ENCODE assay signal across 8 cellular contexts in genomic region chr1:53837924-53838653, GRCh38. TPM values are rescaled to one million over a fixed set of nuclear protein-coding genes. Genes with fewer than 3 reads are reported as not detected.
DNase-seq lines count a peak whose midpoint lies in the region; ATAC-seq, FAIRE-seq and TF ChIP-seq lines count a peak whose summit lies in the region.

Gene NDC1, minus strand, starts transcription at chr1:53838296. Its CDS starts 35 bp downstream, at chr1:53838261.

- intact Hi-C loops in Right ventricle myocardium inferior (cut with DNase I) = loop anchor here (5.0 kb wide), 1 partner anchor 109 kb away; the partner anchor contains the start of genes IFT25 and LRRC42
- intact Hi-C loops in pancreas (cut with DNase I) = no loop called here

- H3K36me3 Mint-ChIP-seq in activated naive CD8-positive, alpha-beta T cell treated with anti-CD3 and anti-CD28 coated beads, Interleukin-2, amount 50 U/mL, for 24 hours (ENCODE audit: low read depth) = peaks cover 14% of the 10 kb centered on the region

- TF ChIP-seq POLR2A in tibial nerve (IDR thresholded peaks at IDR 0.05) = peak in 1 of 2 donors; percentile 18

- ATAC-seq in HG02763 (IDR thresholded peaks at IDR 0.05; ENCODE audit: unreplicated experiment) (peak; percentile 90), Right ventricle myocardium inferior (peak; percentile 98), pancreas (peak; percentile 97 to 99 (median 97))
- ATAC-seq in activated naive CD8-positive, alpha-beta T cell treated with anti-CD3 and anti-CD28 coated beads, Interleukin-2, amount 50 U/mL, for 24 hours = peak; percentile 94

- H3K9me3 ChIP-seq in pancreas (no peaks in the 10 kb centered on the region), tibial nerve (peaks cover 0 to 11% (median 4%) of the 10 kb centered on the region in 4 donors)

- H3K4me3 ChIP-seq in GM12865 (ENCODE audit: low read depth, low read length) (peak within 1 kb of the TSS; percentile 94), pancreas (peak within 1 kb of the TSS; percentile 60 to 85 (median 78)), tibial nerve (peak within 1 kb of the TSS; percentile 76 to 89 (median 87))

- peak; percentile 84 for FAIRE-seq in pancreas (lab: Jason Lieb, UNC)

- H3K36me3 ChIP-seq in pancreas (no peaks in the 10 kb centered on the region), tibial nerve (no peaks in the 10 kb centered on the region)

- peak within 1 kb of the TSS; percentile 100 for H3K4me3 Mint-ChIP-seq in activated naive CD8-positive, alpha-beta T cell treated with anti-CD3 and anti-CD28 coated beads, Interleukin-2, amount 50 U/mL, for 24 hours

- peak within 1 kb of the TSS; percentile 89 to 98 (median 91) for H3K27ac ChIP-seq in pancreas
- H3K27ac ChIP-seq in tibial nerve = peak within 1 kb of the TSS; percentile 93 to 96 (median 95)

- TF ChIP-seq EP300 in tibial nerve (IDR thresholded peaks at IDR 0.05) = peak; percentile 84 to 93

- DNase-seq in GM12865 (ENCODE audit: low read depth) (peak; percentile 97), NCI-H1417 treated with DMSO at 0.1 percent for 48 hours (lab: John Stamatoyannopoulos, UW) (peak; percentile 92), SW480 (ENCODE audit: low spot score) (peak; percentile 98), Right ventricle myocardium inferior (ENCODE audit: missing footprints) (peak; percentile 94), pancreas (peak; percentile 82 to 93 (median 89)), tibial nerve (ENCODE audit: low spot score in 2 of 2) (peak; percentile 73 to 87)
- DNase-seq in activated naive CD8-positive, alpha-beta T cell treated with anti-CD3 and anti-CD28 coated beads, Interleukin-2, amount 50 U/mL, for 24 hours = peak; percentile 86

- H3K27me3 ChIP-seq in pancreas (no peaks in the 10 kb centered on the region), tibial nerve (no peaks in the 10 kb centered on the region)

- peak within 1 kb of the TSS; percentile 98 for H3K27ac Mint-ChIP-seq in activated naive CD8-positive, alpha-beta T cell treated with anti-CD3 and anti-CD28 coated beads, Interleukin-2, amount 50 U/mL, for 24 hours

- peaks cover 0 to 5% (median 0%) of the 10 kb centered on the region in 3 donors for H3K4me1 ChIP-seq in pancreas
- peaks cover 0 to 18% (median 5%) of the 10 kb centered on the region in 4 donors for H3K4me1 ChIP-seq in tibial nerve

- TF ChIP-seq CTCF in GM12865 (IDR thresholded peaks at IDR 0.05; ENCODE audit: insufficient read depth, low read depth, low read length, missing control alignments) (no peak), pancreas (IDR thresholded peaks at IDR 0.05) (no peak), tibial nerve (IDR thresholded peaks at IDR 0.05) (peak in 3 of 5 experiments; percentile 22 to 59 (median 40))

- peaks cover 30% of the 10 kb centered on the region for H3K4me1 Mint-ChIP-seq in activated naive CD8-positive, alpha-beta T cell treated with anti-CD3 and anti-CD28 coated beads, Interleukin-2, amount 50 U/mL, for 24 hours

- 0% methylated on average over 58 to 59 of the region's 59 CpGs for WGBS in pancreas, 2 donors
- 0% methylated on average over 32 to 58 of the region's 59 CpGs for WGBS in tibial nerve, 2 donors

- H3K27me3 Mint-ChIP-seq in activated naive CD8-positive, alpha-beta T cell treated with anti-CD3 and anti-CD28 coated beads, Interleukin-2, amount 50 U/mL, for 24 hours = peaks cover 2% of the 10 kb centered on the region

- H3K9me3 Mint-ChIP-seq in activated naive CD8-positive, alpha-beta T cell treated with anti-CD3 and anti-CD28 coated beads, Interleukin-2, amount 50 U/mL, for 24 hours = peaks cover 9% of the 10 kb centered on the region

RNA-seq across cellular contexts. Expression of gene NDC1, which starts in this region (rescaled TPM):
- 6.4 TPM for total RNA-seq in Right ventricle myocardium inferior
- 1 to 10 TPM; 1.6 to 7.4 (median 4.7) TPM for total RNA-seq in pancreas
- 1 to 10 TPM; 1.8 to 3.5 TPM for polyA plus RNA-seq in pancreas
- 10 to 100 TPM in 3 of 4 donors, 1 to 10 TPM in 1; 8.0 to 13.5 (median 11.5) TPM for total RNA-seq in tibial nerve

Comparison
In these comparisons a context has a peak if more than half of its experiments do, and no peak if none do; other contexts are left out.
1. Peak in every context shown above with its lines: DNase-seq, ATAC-seq, H3K4me3 ChIP-seq and H3K27ac ChIP-seq.
2. CTCF ChIP-seq: peak in tibial nerve (3 of 5); none in GM12865 (single experiment) and pancreas (0 of 4).